In genomic region chrX:129728061-129728460, GRCh38 we compare ENCODE assay signal across 9 cellular contexts. TPM values are rescaled to one million over a fixed set of nuclear protein-coding genes. Genes with fewer than 3 reads are reported as not detected.
"Had no signal": no experiment of that assay in that cellular context is flagged by ENCODE, and none has a peak within 500 bp of the region (broad histone marks: within the 10 kb centered on the region; RNA-seq: fewer than 3 reads in every experiment).

No MANE protein-coding gene starts in this region.

- H3K4me3 ChIP-seq: GM23248, K562 had no signal

- ATAC-seq: K562 had no signal

- DNase-seq: GM23248, H9, HCEC 1CT, IMR-90, KG1 had no signal

- H3K4me3 Mint-ChIP-seq: H9 had no signal

- H3K9ac ChIP-seq: GM23248 had no signal

- H3K27ac ChIP-seq: GM23248, HL-60 had no signal

RNA-seq across cellular contexts. Expression of gene XPNPEP2, which starts 10.7 kb away (rescaled TPM):
- total RNA-seq: H1, HT1080 had no signal

RNA-seq across cellular contexts. Expression of gene SASH3, which starts 51.7 kb away (rescaled TPM):
- total RNA-seq: GM23248, H1, H9, HT1080, IMR-90 had no signal
- polyA plus RNA-seq: H1, IMR-90 had no signal
